31 cellular contexts compared by ENCODE assay signal in the genomic region with DNA sequence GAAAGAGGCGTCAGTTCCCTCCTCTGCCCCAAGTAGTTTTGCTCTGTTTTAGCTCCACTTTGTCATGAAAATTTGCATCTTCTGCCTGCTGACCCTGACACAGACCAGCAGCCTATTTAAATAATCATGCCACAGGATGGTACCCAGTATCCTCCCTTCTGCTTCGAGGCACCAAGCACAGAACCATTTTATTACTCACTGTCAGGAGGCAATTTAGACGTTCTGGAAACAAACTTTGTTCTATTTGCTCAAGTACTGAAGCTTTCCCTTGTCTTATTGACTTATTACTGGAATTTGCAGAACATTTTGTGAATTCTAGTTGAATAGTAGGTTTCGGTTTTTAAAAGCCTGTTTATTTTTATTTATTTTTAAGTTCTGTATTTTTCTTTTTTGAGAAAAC.
"Had no signal": no experiment of that assay in that cellular context is flagged by ENCODE, and none has a peak within 500 bp of the region (broad histone marks: within the 10 kb centered on the region; RNA-seq: fewer than 3 reads in every experiment).

No MANE protein-coding gene starts in this region.

- H3K36me3 ChIP-seq: breast epithelium, WERI-Rb-1 had no signal

- H3K4me3 Mint-ChIP-seq: activated CD4-positive, alpha-beta T cell treated with anti-CD3 and anti-CD28 coated beads, Interleukin-2, amount 10 ng/mL, durations not matched to agents 24 days and 14 days; activated CD8-positive, alpha-beta T cell treated with anti-CD3 and anti-CD28 coated beads, Interleukin-2, amount 10 ng/mL, durations not matched to agents 7 days and 5 days; activated naive CD4-positive, alpha-beta T cell treated with anti-CD3 and anti-CD28 coated beads, Interleukin-2, amount 50 U/mL, for 24 hours; activated naive CD8-positive, alpha-beta T cell treated with anti-CD3 and anti-CD28 coated beads, Interleukin-2, amount 10 ng/mL, durations not matched to agents 7 days and 5 days; activated T-cell treated with anti-CD3 and anti-CD28 coated beads, Interleukin-2, amount 50 U/mL, for 24 hours had no signal

- DNase-seq: activated CD4-positive, alpha-beta T cell treated with anti-CD3 and anti-CD28 coated beads, Interleukin-2, amount 10 ng/mL, durations not matched to agents 24 days and 14 days; activated CD4-positive, alpha-beta T cell treated with anti-CD3 and anti-CD28 coated beads, Interleukin-2, amount 50 U/mL, for 48 hours; activated CD8-positive, alpha-beta T cell treated with anti-CD3 and anti-CD28 coated beads, Interleukin-2, amount 10 ng/mL, durations not matched to agents 7 days and 5 days; activated gamma-delta T cell; activated naive CD4-positive, alpha-beta T cell treated with Interleukin-2 at 50 U/mL for 16 hours; activated naive CD8-positive, alpha-beta T cell treated with anti-CD3 and anti-CD28 coated beads, Interleukin-2, amount 10 ng/mL, durations not matched to agents 7 days and 5 days; activated T-cell treated with anti-CD3 and anti-CD28 coated beads, Interleukin-2, amount 50 U/mL, for 24 hours; body of pancreas; MM.1S; NCI-H1092 treated with DMSO at 0.1 percent for 48 hours; NCI-H1417; NCI-H187 treated with DMSO at 0.1 percent for 48 hours; NCI-H2081; NCI-H226; NCI-H446 treated with DMSO at 0.1 percent for 48 hours; NCI-H524; NCI-H69; NCI-H82; NK-92 treated with Interleukin-12 subunit alpha and Interleukin-12 subunit beta, amount 100 ng/mL, for 24 hours; PC-9; SW 1271; T-helper 1 cell; T-helper 2 cell; T-helper 9 cell; WERI-Rb-1 had no signal

- H3K4me1 ChIP-seq: body of pancreas, breast epithelium had no signal

- H3K9me3 Mint-ChIP-seq: activated naive CD4-positive, alpha-beta T cell treated with anti-CD3 and anti-CD28 coated beads, Interleukin-2, amount 50 U/mL, for 24 hours; activated T-helper 2 cell treated with anti-CD3 and anti-CD28 coated beads, Interferon-gamma antibody, Interleukin-2, Interleukin-4, amounts not matched to agents 10 μg/mL and 5 μg/mL and 100 μg/mL, durations not matched to agents 14 hours and 24 hours and 36 hours had no signal

- H2AFZ ChIP-seq: PC-9 had no signal

- H3K27ac Mint-ChIP-seq: activated CD4-positive, alpha-beta T cell treated with anti-CD3 and anti-CD28 coated beads, Interleukin-2, amount 10 ng/mL, durations not matched to agents 24 days and 14 days; activated CD8-positive, alpha-beta T cell treated with anti-CD3 and anti-CD28 coated beads, Interleukin-2, amount 10 ng/mL, durations not matched to agents 7 days and 5 days; activated naive CD4-positive, alpha-beta T cell treated with anti-CD3 and anti-CD28 coated beads, Interleukin-2, amount 50 U/mL, for 24 hours; activated naive CD8-positive, alpha-beta T cell treated with anti-CD3 and anti-CD28 coated beads, Interleukin-2, amount 10 ng/mL, durations not matched to agents 7 days and 5 days; activated T-cell treated with anti-CD3 and anti-CD28 coated beads, Interleukin-2, amount 50 U/mL, for 24 hours; activated T-helper 2 cell treated with anti-CD3 and anti-CD28 coated beads, Interferon-gamma antibody, Interleukin-2, Interleukin-4, amounts not matched to agents 10 μg/mL and 5 μg/mL and 100 μg/mL, durations not matched to agents 14 hours and 24 hours and 36 hours had no signal

- H3K9ac ChIP-seq: KMS-11 had no signal

- ATAC-seq: activated CD8-positive, alpha-beta T cell treated with anti-CD3 and anti-CD28 coated beads, Interleukin-2, amount 10 ng/mL, durations not matched to agents 7 days and 5 days; body of pancreas; Right ventricle myocardium inferior had no signal

- H3K4me2 ChIP-seq: KMS-11, PC-9 had no signal

- H3K4me3 ChIP-seq: body of pancreas, breast epithelium, PC-9 had no signal

- H3K27ac ChIP-seq: body of pancreas, breast epithelium, KMS-11, PC-9, RWPE1, WERI-Rb-1 had no signal

- H3K27me3 Mint-ChIP-seq: activated CD4-positive, alpha-beta T cell treated with anti-CD3 and anti-CD28 coated beads, Interleukin-2, amount 10 ng/mL, durations not matched to agents 24 days and 14 days; activated naive CD4-positive, alpha-beta T cell treated with anti-CD3 and anti-CD28 coated beads, Interleukin-2, amount 50 U/mL, for 24 hours; activated naive CD8-positive, alpha-beta T cell treated with anti-CD3 and anti-CD28 coated beads, Interleukin-2, amount 10 ng/mL, durations not matched to agents 7 days and 5 days; activated T-cell treated with anti-CD3 and anti-CD28 coated beads, Interleukin-2, amount 50 U/mL, for 24 hours had no signal

- H3K9me3 ChIP-seq: body of pancreas, breast epithelium had no signal

- H3K27me3 ChIP-seq: body of pancreas, breast epithelium had no signal

- H3K36me3 Mint-ChIP-seq: activated naive CD4-positive, alpha-beta T cell treated with anti-CD3 and anti-CD28 coated beads, Interleukin-2, amount 50 U/mL, for 24 hours had no signal
